In the genomic region with DNA sequence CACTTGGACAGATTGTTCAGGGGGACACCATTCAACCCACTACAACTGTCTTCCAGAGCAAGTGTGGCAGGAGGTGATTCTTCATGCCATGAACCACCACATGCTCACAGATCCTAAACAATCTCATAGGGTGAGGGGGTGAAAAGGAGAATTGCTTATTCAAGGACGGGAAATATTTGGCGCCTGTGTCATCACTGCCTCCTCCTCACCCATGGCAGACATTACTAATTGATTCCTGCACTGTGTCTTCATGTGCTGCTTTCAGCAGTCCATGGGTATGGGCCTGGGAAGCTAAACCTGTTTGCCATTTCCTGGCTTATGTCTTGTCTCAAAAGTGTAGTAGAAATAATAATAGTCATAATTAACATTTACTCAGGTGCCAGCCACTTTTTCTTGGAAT, we compare ENCODE assay signal across 21 cellular contexts. TPM values are rescaled to one million over a fixed set of nuclear protein-coding genes. Genes with fewer than 3 reads are reported as not detected.
DNase-seq lines count a peak whose midpoint lies in the region; ATAC-seq and TF ChIP-seq lines count a peak whose summit lies in the region.
"Had no signal": no experiment of that assay in that cellular context is flagged by ENCODE, and none has a peak within 500 bp of the region (broad histone marks: within the 10 kb centered on the region; RNA-seq: fewer than 3 reads in every experiment).

No MANE protein-coding gene starts in this region.

- peaks cover 16% of the 10 kb centered on the region; the same call in 1 of the 2 replicates for H3F3A ChIP-seq in PC-9 (ENCODE audit: insufficient read depth, low read depth)

- H3K4me1 ChIP-seq in PC-9 (replicated peaks; ENCODE audit: insufficient read depth) (peaks cover 25% of the 10 kb centered on the region), mesenchymal stem cell (ENCODE audit: control insufficient read depth, insufficient read depth, low read depth, low read length) (peaks cover 12% of the 10 kb centered on the region)
- H3K4me1 ChIP-seq: left lung had no signal

- no peaks in the 10 kb centered on the region for H3K79me2 ChIP-seq in PC-9 (ENCODE audit: low read depth)

- H4K20me1 ChIP-seq in PC-9 (ENCODE audit: insufficient read depth) = no peaks in the 10 kb centered on the region

- H4K8ac ChIP-seq in mesenchymal stem cell (ENCODE audit: low read length) = no peak overlapping the region

- H3K23ac ChIP-seq in mesenchymal stem cell (ENCODE audit: low read length in 2 of 2) = no peak overlapping the region

- H2BK12ac ChIP-seq in mesenchymal stem cell (ENCODE audit: low read length in 2 of 2) = no peak overlapping the region

- intact Hi-C loops in PC-9 (cut with micrococcal nuclease; ENCODE audit: unreplicated experiment) = no loop called here

- H2BK15ac ChIP-seq in mesenchymal stem cell (ENCODE audit: low read depth, poor library complexity, severe bottlenecking) = no peak overlapping the region

- WGBS in mesenchymal stem cell = 50% methylated on average over 2 of the region's 2 CpGs

- H3K27me3 ChIP-seq in PC-9 (ENCODE audit: insufficient read depth, low read depth) (no peaks in the 10 kb centered on the region), mesenchymal stem cell (ENCODE audit: control insufficient read depth in 1 of 2, insufficient read depth in 1 of 2, low read length in 2 of 2) (peaks cover under 1 to 9% of the 10 kb centered on the region in 2 experiments)

- DNase-seq in EL (peak; percentile 80), PC-9 (peak in 1 of 2 experiments; percentile 55), dermis blood vessel endothelial cell (peak; percentile 49), mesenchymal stem cell (peak; percentile 50), DMS79 treated with DMSO at 0.1 percent for 48 hours (lab: John Stamatoyannopoulos, UW) (no peak), NCI-H1694 treated with DMSO at 0.1 percent for 48 hours (lab: John Stamatoyannopoulos, UW) (no peak)
- DNase-seq in stimulated activated CD4-positive, alpha-beta T cell treated with anti-CD3 and anti-CD28 coated beads, Interleukin-12 subunit alpha, Interleukin-12 subunit beta, amount 100 ng/mL, for 4 hours = no peak
- DNase-seq: activated CD4-positive, alpha-beta T cell treated with anti-CD3 and anti-CD28 coated beads, Interleukin-2, amount 10 ng/mL, durations not matched to agents 24 days and 14 days; activated T-cell treated with anti-CD3 and anti-CD28 coated beads, Interleukin-2, amount 50 U/mL, for 24 hours; AML-193; cerebellar nuclear complex; hypothalamus; NCI-H1417 treated with DMSO at 0.1 percent for 48 hours; SHP77; spleen; stimulated activated naive CD8-positive, alpha-beta T cell treated with anti-CD3 and anti-CD28 coated beads, Interleukin-15, amount 100 ng/mL, for 72 hours; T1000 had no signal

- no peak overlapping the region for H2BK5ac ChIP-seq in mesenchymal stem cell (ENCODE audit: low read depth, low read length, poor library complexity, severe bottlenecking)

- H3K79me1 ChIP-seq in mesenchymal stem cell (replicated peaks; ENCODE audit: low read length, poor library complexity, severe bottlenecking) = no peaks in the 10 kb centered on the region

- no peak overlapping the region for H3K9ac ChIP-seq in mesenchymal stem cell (ENCODE audit: low read length)
- H3K9ac ChIP-seq: KMS-11 had no signal

- H4K91ac ChIP-seq in mesenchymal stem cell (ENCODE audit: low read length) = no peak overlapping the region

- H3K18ac ChIP-seq in mesenchymal stem cell (ENCODE audit: low read depth in 1 of 2, low read length in 2 of 2) = no peak overlapping the region

- no TSS peak for BruUV-seq in PC-9 (replicated peaks; lab: Mats Ljungman, UMichigan)

- H3K14ac ChIP-seq in mesenchymal stem cell (ENCODE audit: low read length in 2 of 2) = no peak overlapping the region

- H3K9me3 ChIP-seq in PC-9 (ENCODE audit: insufficient read depth, low read depth) (no peaks in the 10 kb centered on the region), mesenchymal stem cell (ENCODE audit: control insufficient read depth, low read length) (no peaks in the 10 kb centered on the region)
- H3K9me3 ChIP-seq: left lung, spleen had no signal

- no peak overlapping the region for H2BK120ac ChIP-seq in mesenchymal stem cell (ENCODE audit: low read depth, low read length)

- H2AFZ ChIP-seq in PC-9 (no peak overlapping the region), mesenchymal stem cell (ENCODE audit: low read depth, low read length) (no peak overlapping the region)

- ATAC-seq in HG03196 (IDR thresholded peaks at IDR 0.05; ENCODE audit: unreplicated experiment) = no peak
- ATAC-seq: left lung; stimulated activated naive CD8-positive, alpha-beta T cell treated with anti-CD3 and anti-CD28 coated beads, Interleukin-15, amount 100 ng/mL, for 72 hours had no signal

- POLR2A ChIA-PET in PC-9 (lab: Charles Lee; ENCODE audit: unreplicated experiment) = no interaction called here

- H3K4me2 ChIP-seq in PC-9 = 0 out of 2 replicates have a peak overlapping the region, but pooled peaks have one; percentile 20
- H3K4me2 ChIP-seq in mesenchymal stem cell (ENCODE audit: low read length, poor library complexity, severe bottlenecking) = no peak overlapping the region
- H3K4me2 ChIP-seq: KMS-11 had no signal

- no peak overlapping the region for H2AK5ac ChIP-seq in mesenchymal stem cell (ENCODE audit: low read length, severe bottlenecking)

- H3K4me3 ChIP-seq in PC-9 = no peak overlapping the region
- H3K4me3 ChIP-seq in mesenchymal stem cell (ENCODE audit: insufficient read depth in 1 of 2, low read depth in 1 of 2, low read length in 2 of 2) = no peak overlapping the region
- H3K4me3 ChIP-seq: left lung, spleen had no signal

- CTCF ChIA-PET in PC-9 (lab: Charles Lee) = no interaction called here

- TF ChIP-seq CTCF in PC-9 (conservative IDR thresholded peaks at IDR 0.05) = no peak

- H3K36me3 ChIP-seq in PC-9 (ENCODE audit: low read depth) (no peaks in the 10 kb centered on the region), mesenchymal stem cell (ENCODE audit: control insufficient read depth in 1 of 2, insufficient read depth in 2 of 2, low read depth in 1 of 2, low read length in 2 of 2) (peaks cover 0 to 3% of the 10 kb centered on the region in 2 experiments)

- H3K4ac ChIP-seq in mesenchymal stem cell (ENCODE audit: low read depth in 1 of 2, low read length in 2 of 2) = no peak overlapping the region

- H3K27ac ChIP-seq in PC-9 (no peak overlapping the region), mesenchymal stem cell (ENCODE audit: low read length, poor library complexity, severe bottlenecking) (no peak overlapping the region)
- H3K27ac ChIP-seq: HL-60, KMS-11, left lung, spleen had no signal

- H3K9me2 ChIP-seq in PC-9 (ENCODE audit: insufficient read depth) = no peaks in the 10 kb centered on the region

RNA-seq across cellular contexts. Expression of a gene that starts 31.3 kb away (rescaled TPM):
- total RNA-seq in PC-9 (2021) = 52.8 and 84.3 TPM in 2 replicates
- 14.0 and 26.9 TPM in 2 replicates for total RNA-seq in dermis blood vessel endothelial cell
- 52.7 TPM for polyA plus RNA-seq in mesenchymal stem cell (2013, experiment 1 of 2)
- 55.4 TPM for polyA plus RNA-seq in mesenchymal stem cell (2013, experiment 2 of 2)

RNA-seq across cellular contexts. Expression of a gene that starts 31.6 kb away (rescaled TPM):
- total RNA-seq in PC-9 (2021) (35.6 and 50.8 TPM in 2 replicates), dermis blood vessel endothelial cell (18.2 and 34.2 TPM in 2 replicates)
- polyA plus RNA-seq in mesenchymal stem cell (2013, experiment 1 of 2) = 48.3 TPM
- 46.7 TPM for polyA plus RNA-seq in mesenchymal stem cell (2013, experiment 2 of 2)

Comparison
In these comparisons a context has a peak if more than half of its experiments do, and no peak if none do; other contexts are left out.
1. DNase-seq: peak in EL (single experiment), dermis blood vessel endothelial cell (single experiment) and mesenchymal stem cell (single experiment); none in stimulated activated CD4-positive, alpha-beta T cell treated with anti-CD3 and anti-CD28 coated beads, Interleukin-12 subunit alpha, Interleukin-12 subunit beta, amount 100 ng/mL, for 4 hours (single experiment), DMS79 treated with DMSO at 0.1 percent for 48 hours (single experiment) and NCI-H1694 treated with DMSO at 0.1 percent for 48 hours (single experiment).